In genomic region chr9:6757988-6758417, GRCh38 we compare ENCODE assay signal across 8 cellular contexts. TPM values are rescaled to one million over a fixed set of nuclear protein-coding genes. Genes with fewer than 3 reads are reported as not detected.
DNase-seq lines count a peak whose midpoint lies in the region; ATAC-seq and TF ChIP-seq lines count a peak whose summit lies in the region.

No MANE protein-coding gene starts in this region.

- no peaks in the 10 kb centered on the region for H3K9me3 Mint-ChIP-seq in activated naive CD8-positive, alpha-beta T cell (ENCODE audit: low read depth)
- peaks cover under 1% of the 10 kb centered on the region for H3K9me3 Mint-ChIP-seq in stimulated activated effector memory CD8-positive, alpha-beta T cell treated with anti-CD3 and anti-CD28 coated beads, Interleukin-12 subunit alpha, Interleukin-12 subunit beta, amount 100 ng/mL, for 72 hours

- H3K27me3 Mint-ChIP-seq in activated naive CD8-positive, alpha-beta T cell = no peaks in the 10 kb centered on the region

- CTCF ChIA-PET in AG04450 (lab: Charles Lee) = interaction anchor here (0.7 kb wide), 1 partner anchor 1702 kb away, joined by 3 read pairs; no protein-coding TSS in a partner anchor

- no peak for DNase-seq in AG04450 (ENCODE audit: low read depth, low spot score)
- DNase-seq in stimulated activated effector memory CD8-positive, alpha-beta T cell treated with anti-CD3 and anti-CD28 coated beads, Interleukin-12 subunit alpha, Interleukin-12 subunit beta, amount 100 ng/mL, for 72 hours (ENCODE audit: low spot score in 2 of 2) = peak in 1 of 2 donors; percentile 83
- DNase-seq in DMS79 treated with DMSO at 0.1 percent for 48 hours (lab: John Stamatoyannopoulos, UW) = no peak
- no peak for DNase-seq in NCI-H524 treated with DMSO at 0.1 percent for 48 hours (lab: John Stamatoyannopoulos, UW)

- POLR2A ChIA-PET in AG04450 (lab: Yijun Ruan, JAX) = interaction anchor here (0.7 to 2.0 kb wide), 5 partner anchors 14 to 345 kb away, joined by 3 to 7 read pairs (median 4); partner anchors contain the start of gene UHRF2

- H3K4me1 Mint-ChIP-seq in activated naive CD8-positive, alpha-beta T cell (ENCODE audit: low read depth) = peaks cover 24% of the 10 kb centered on the region
- H3K4me1 Mint-ChIP-seq in stimulated activated effector memory CD8-positive, alpha-beta T cell treated with anti-CD3 and anti-CD28 coated beads, Interleukin-12 subunit alpha, Interleukin-12 subunit beta, amount 100 ng/mL, for 72 hours = peaks cover 34% of the 10 kb centered on the region

- H3K27ac Mint-ChIP-seq in activated naive CD8-positive, alpha-beta T cell = no peak overlapping the region
- H3K27ac Mint-ChIP-seq in stimulated activated effector memory CD8-positive, alpha-beta T cell treated with anti-CD3 and anti-CD28 coated beads, Interleukin-12 subunit alpha, Interleukin-12 subunit beta, amount 100 ng/mL, for 72 hours = peak overlapping the region; percentile 99

- peak overlapping the region; percentile 80 for H3K27ac ChIP-seq in AG04450 (ENCODE audit: low read depth, low read length)

- H3K9me3 ChIP-seq in AG04450 (ENCODE audit: control insufficient read depth, insufficient read depth, low read length) = no peaks in the 10 kb centered on the region; the same call in 1 of the 2 replicates

- H3K4me3 ChIP-seq in AG04450 (ENCODE audit: low read depth, low read length) (peak overlapping the region; percentile 96), iPS-11a (ENCODE audit: low read depth, low read length) (peak overlapping the region; percentile 89)

- H3K27me3 ChIP-seq in AG04450 (ENCODE audit: control insufficient read depth, insufficient read depth, low read length) = no peaks in the 10 kb centered on the region

- ATAC-seq in GM19023 (IDR thresholded peaks at IDR 0.05; ENCODE audit: unreplicated experiment) = peak; percentile 26
- peak; percentile 6 for ATAC-seq in HG03139 (IDR thresholded peaks at IDR 0.05; ENCODE audit: unreplicated experiment)
- ATAC-seq in stimulated activated effector memory CD8-positive, alpha-beta T cell treated with anti-CD3 and anti-CD28 coated beads, Interleukin-12 subunit alpha, Interleukin-12 subunit beta, amount 100 ng/mL, for 72 hours = peak; percentile 22

- no peak for TF ChIP-seq CTCF in AG04450 (IDR thresholded peaks at IDR 0.05; ENCODE audit: low read depth, low read length)

- H3K36me3 Mint-ChIP-seq in activated naive CD8-positive, alpha-beta T cell = no peaks in the 10 kb centered on the region
- peaks cover 41% of the 10 kb centered on the region for H3K36me3 Mint-ChIP-seq in stimulated activated effector memory CD8-positive, alpha-beta T cell treated with anti-CD3 and anti-CD28 coated beads, Interleukin-12 subunit alpha, Interleukin-12 subunit beta, amount 100 ng/mL, for 72 hours

- H3K4me3 Mint-ChIP-seq in activated naive CD8-positive, alpha-beta T cell = peak overlapping the region; percentile 98
- peak overlapping the region; percentile 96 for H3K4me3 Mint-ChIP-seq in stimulated activated effector memory CD8-positive, alpha-beta T cell treated with anti-CD3 and anti-CD28 coated beads, Interleukin-12 subunit alpha, Interleukin-12 subunit beta, amount 100 ng/mL, for 72 hours

RNA-seq across cellular contexts. Expression of gene KDM4C, which starts 0.2 kb away (rescaled TPM):
- polyA plus RNA-seq in AG04450 (2011; rRNA removed) = 11.4 and 12.1 TPM in 2 replicates
- polyA minus RNA-seq in AG04450 (2011; rRNA and poly(A)+ RNA removed) = 39.8 and 40.7 TPM in 2 replicates
